22 cellular contexts compared by ENCODE assay signal in the genomic region with DNA sequence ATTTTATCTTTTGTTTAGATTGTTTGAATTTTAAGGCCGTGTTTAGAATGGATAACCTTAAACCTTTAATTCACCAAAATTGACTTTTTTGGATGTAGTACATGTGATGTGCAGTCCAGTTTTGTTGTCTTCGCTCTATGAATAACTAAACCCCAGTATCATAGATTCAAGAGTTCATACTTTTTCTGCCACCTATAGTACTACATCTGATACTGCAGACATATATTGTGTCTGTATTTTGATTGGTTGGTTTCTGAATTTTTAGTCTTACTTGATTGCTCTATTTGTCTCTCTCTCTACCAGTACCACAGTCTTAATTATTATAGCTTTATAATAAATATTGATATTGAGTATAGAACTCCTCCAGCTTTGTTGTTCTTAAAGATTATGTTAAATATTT.
DNase-seq lines count a peak whose midpoint lies in the region; ATAC-seq and TF ChIP-seq lines count a peak whose summit lies in the region.
"Had no signal": no experiment of that assay in that cellular context is flagged by ENCODE, and none has a peak within 500 bp of the region (broad histone marks: within the 10 kb centered on the region; RNA-seq: fewer than 3 reads in every experiment).

No MANE protein-coding gene starts in this region.

- peak; percentile 5 for TF ChIP-seq CTCF in GM12864 (IDR thresholded peaks at IDR 0.05; ENCODE audit: low read depth, low read length, missing control alignments)

- DNase-seq in GM12864 (ENCODE audit: low read depth) (no peak), RKO (ENCODE audit: low spot score) (peak; percentile 38), left kidney (ENCODE audit: low read depth, low spot score) (peak; percentile 1), pons (ENCODE audit: low spot score) (no peak)
- DNase-seq in stimulated activated CD4-positive, alpha-beta T cell treated with anti-CD3 and anti-CD28 coated beads, Interleukin-2, amount 100 ng/mL, for 48 hours = no peak
- DNase-seq: activated naive CD4-positive, alpha-beta T cell; activated T-cell treated with anti-CD3 and anti-CD28 coated beads for 4 hours; anterior cingulate cortex; BE2C; Caco-2; caudate nucleus; esophagus squamous epithelium; GF-D8; left ventricle myocardium inferior; NCI-H146; NCI-H82; stimulated activated CD4-positive, alpha-beta T cell treated with anti-CD3 and anti-CD28 coated beads, Interleukin-4, amount 100 ng/mL, for 4 hours; T-helper 1 cell had no signal

- ATAC-seq in HG03175 (IDR thresholded peaks at IDR 0.05; ENCODE audit: unreplicated experiment) (peak; percentile 56), GM18868 (IDR thresholded peaks at IDR 0.05; ENCODE audit: unreplicated experiment) (no peak), GM18858 (IDR thresholded peaks at IDR 0.05; ENCODE audit: unreplicated experiment) (no peak)

- no peak overlapping the region for H3K4me3 ChIP-seq in GM12864 (ENCODE audit: low read depth, low read length)
- H3K4me3 ChIP-seq: esophagus squamous epithelium, left ventricle myocardium inferior, neural progenitor cell had no signal

Comparison
In these comparisons a context has a peak if more than half of its experiments do, and no peak if none do; other contexts are left out.
1. DNase-seq: peak in RKO (single experiment) and left kidney (single experiment); none in GM12864 (single experiment), stimulated activated CD4-positive, alpha-beta T cell treated with anti-CD3 and anti-CD28 coated beads, Interleukin-2, amount 100 ng/mL, for 48 hours (0 of 2) and pons (single experiment).